In the genomic region with DNA sequence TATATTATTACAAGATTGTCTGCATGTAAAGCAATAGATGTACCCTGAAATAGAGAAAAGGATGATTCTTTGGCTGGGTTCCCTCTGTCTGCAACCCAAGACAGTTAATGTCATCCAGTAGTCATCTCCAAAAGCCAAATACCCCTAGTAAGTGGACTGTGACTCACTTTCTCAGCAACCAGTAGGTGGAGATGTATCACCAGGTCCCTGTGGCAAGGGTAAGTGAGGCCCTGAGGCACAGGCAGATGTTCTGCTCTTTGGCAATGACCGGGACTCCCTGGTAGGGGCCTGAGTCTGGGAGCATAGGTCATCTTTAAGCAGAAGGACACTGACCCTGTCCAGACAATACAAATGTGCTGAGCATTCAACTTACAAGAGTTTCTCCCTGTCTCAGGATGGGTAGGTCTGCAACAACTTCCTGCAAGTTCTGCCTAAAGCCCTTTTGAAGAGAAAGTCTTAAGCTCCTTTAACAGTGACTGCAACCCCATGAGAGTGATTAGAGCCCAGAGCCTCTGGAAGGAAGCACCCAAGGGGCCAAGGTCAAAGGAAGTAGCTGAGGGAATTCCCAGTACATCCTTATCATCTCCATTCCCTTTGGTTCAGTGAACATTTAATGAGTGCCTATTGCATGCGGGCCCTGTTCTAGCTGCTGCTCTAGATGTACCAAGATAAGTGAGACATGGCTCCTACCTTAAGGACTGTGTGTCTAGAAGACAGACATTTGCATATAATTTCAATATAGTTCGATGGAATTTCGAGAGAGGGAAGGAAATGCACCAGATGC, we compare ENCODE assay signal across 10 cellular contexts. TPM values are rescaled to one million over a fixed set of nuclear protein-coding genes. Genes with fewer than 3 reads are reported as not detected.
DNase-seq lines count a peak whose midpoint lies in the region; ATAC-seq and TF ChIP-seq lines count a peak whose summit lies in the region.
"Had no signal": no experiment of that assay in that cellular context is flagged by ENCODE, and none has a peak within 500 bp of the region (broad histone marks: within the 10 kb centered on the region; RNA-seq: fewer than 3 reads in every experiment).

No MANE protein-coding gene starts in this region.

- ATAC-seq in left lobe of liver, result peak; percentile 79
- no peak for ATAC-seq in GM21423 (IDR thresholded peaks at IDR 0.05; ENCODE audit: unreplicated experiment)
- ATAC-seq: naive thymus-derived CD8-positive, alpha-beta T cell had no signal

- DNase-seq in AG20443 (ENCODE audit: low spot score) (peak; percentile 86), HUDEP-2 (lab: John Stamatoyannopoulos, UW; ENCODE audit: unreplicated experiment in 76 of 76) (peak in 57 of 76 experiments; percentile 5 to 73 (median 27)), amniotic epithelial cell (ENCODE audit: low read depth) (peak; percentile 50), left lobe of liver (ENCODE audit: low spot score) (no peak), GM10266 (ENCODE audit: extremely low spot score) (no peak), GM20000 (ENCODE audit: low spot score) (no peak)
- DNase-seq in activated naive CD4-positive, alpha-beta T cell treated with anti-CD3 and anti-CD28 coated beads, Interleukin-2, amount 50 U/mL, for 16 hours, result no peak
- DNase-seq: activated CD8-positive, alpha-beta memory T cell treated with anti-CD3 and anti-CD28 coated beads for 24 hours; naive thymus-derived CD8-positive, alpha-beta T cell had no signal

- TF ChIP-seq CTCF in GM10266 (IDR thresholded peaks at IDR 0.05; ENCODE audit: control insufficient read depth, insufficient read depth, low read depth, missing control alignments) (no peak), GM20000 (IDR thresholded peaks at IDR 0.05; ENCODE audit: extremely low read depth, missing control alignments) (no peak)

RNA-seq across cellular contexts. Expression of gene PMP22, which starts 31.9 kb away (rescaled TPM):
- 3.6 TPM for total RNA-seq in left lobe of liver

Comparison
In these comparisons a context has a peak if more than half of its experiments do, and no peak if none do; other contexts are left out.
1. DNase-seq: peak in AG20443 (single experiment), HUDEP-2 (57 of 76) and amniotic epithelial cell (single experiment); none in left lobe of liver (single experiment), GM10266 (single experiment), activated naive CD4-positive, alpha-beta T cell treated with anti-CD3 and anti-CD28 coated beads, Interleukin-2, amount 50 U/mL, for 16 hours (single experiment) and GM20000 (single experiment).